Comparison of ENCODE assay signal across 8 cellular contexts in the genomic region with DNA sequence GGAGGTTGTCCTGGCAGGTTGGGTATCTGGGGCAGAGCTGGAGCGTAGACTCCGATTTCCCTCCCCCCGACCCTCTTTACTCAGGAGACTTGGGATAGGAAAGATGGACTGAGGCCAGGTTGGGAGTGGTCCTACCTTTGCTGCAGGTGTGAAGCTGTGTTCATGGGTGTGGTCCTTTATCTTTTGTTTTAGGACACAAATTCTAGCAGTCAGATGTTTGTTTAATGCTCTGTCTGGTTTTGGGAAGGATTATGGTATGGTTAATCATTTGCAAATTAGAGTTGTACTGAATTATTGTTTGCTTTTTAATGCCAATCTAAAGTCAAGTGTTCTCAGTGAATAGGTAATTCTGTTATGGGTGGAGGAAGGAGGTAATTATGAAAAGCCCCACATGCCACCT. TPM values are rescaled to one million over a fixed set of nuclear protein-coding genes. Genes with fewer than 3 reads are reported as not detected.
DNase-seq lines count a peak whose midpoint lies in the region; ATAC-seq and TF ChIP-seq lines count a peak whose summit lies in the region.

No MANE protein-coding gene starts in this region.

- peak overlapping the region; percentile 38 for H3K4me3 Mint-ChIP-seq in activated naive CD8-positive, alpha-beta T cell treated with anti-CD3 and anti-CD28 coated beads, Interleukin-2, amount 50 U/mL, for 24 hours
- peak overlapping the region in 9 of 10 donors; percentile 2 to 68 (median 54) for H3K4me3 Mint-ChIP-seq in naive thymus-derived CD8-positive, alpha-beta T cell

- TF ChIP-seq CTCF in WERI-Rb-1 (IDR thresholded peaks at IDR 0.05; ENCODE audit: low read depth, low read length): no peak

- H3K27me3 Mint-ChIP-seq in activated naive CD8-positive, alpha-beta T cell treated with anti-CD3 and anti-CD28 coated beads, Interleukin-2, amount 50 U/mL, for 24 hours: no peaks in the 10 kb centered on the region
- H3K27me3 Mint-ChIP-seq in naive thymus-derived CD8-positive, alpha-beta T cell: no peaks in the 10 kb centered on the region

- H3K9me3 Mint-ChIP-seq in activated naive CD8-positive, alpha-beta T cell treated with anti-CD3 and anti-CD28 coated beads, Interleukin-2, amount 50 U/mL, for 24 hours: no peaks in the 10 kb centered on the region
- no peaks in the 10 kb centered on the region for H3K9me3 Mint-ChIP-seq in naive thymus-derived CD8-positive, alpha-beta T cell

- H3K27ac Mint-ChIP-seq in activated naive CD8-positive, alpha-beta T cell treated with anti-CD3 and anti-CD28 coated beads, Interleukin-2, amount 50 U/mL, for 24 hours: peak overlapping the region; percentile 61
- peak overlapping the region in 3 of 10 donors; percentile 46 to 71 (median 56) for H3K27ac Mint-ChIP-seq in naive thymus-derived CD8-positive, alpha-beta T cell

- POLR2A ChIA-PET in naive thymus-derived CD8-positive, alpha-beta T cell (lab: Charles Lee): interaction anchor here (0.9 kb wide), 1 partner anchor 99 kb away, joined by 4 read pairs; no protein-coding TSS in a partner anchor

- H3K27ac ChIP-seq in WERI-Rb-1: no peak overlapping the region

- H3K36me3 ChIP-seq in WERI-Rb-1: peaks cover 9% of the 10 kb centered on the region

- ATAC-seq in activated naive CD8-positive, alpha-beta T cell treated with anti-CD3 and anti-CD28 coated beads, Interleukin-2, amount 50 U/mL, for 24 hours: no peak
- ATAC-seq in naive thymus-derived CD8-positive, alpha-beta T cell: no peak

- peaks cover 80% of the 10 kb centered on the region for H3K4me1 Mint-ChIP-seq in activated naive CD8-positive, alpha-beta T cell treated with anti-CD3 and anti-CD28 coated beads, Interleukin-2, amount 50 U/mL, for 24 hours
- H3K4me1 Mint-ChIP-seq in naive thymus-derived CD8-positive, alpha-beta T cell: peaks cover 53 to 92% (median 79%) of the 10 kb centered on the region in 4 donors

- no peak overlapping the region for H3K4me3 ChIP-seq in WERI-Rb-1 (ENCODE audit: low read depth, low read length)

- H3K36me3 Mint-ChIP-seq in activated naive CD8-positive, alpha-beta T cell treated with anti-CD3 and anti-CD28 coated beads, Interleukin-2, amount 50 U/mL, for 24 hours (ENCODE audit: low read depth): peaks cover 25% of the 10 kb centered on the region
- peaks cover 0 to 25% (median 4%) of the 10 kb centered on the region in 3 donors for H3K36me3 Mint-ChIP-seq in naive thymus-derived CD8-positive, alpha-beta T cell

- H3K27me3 ChIP-seq in WERI-Rb-1 (ENCODE audit: insufficient read depth, low read depth, severe bottlenecking): no peaks in the 10 kb centered on the region

- DNase-seq in NCI-H1417 (lab: John Stamatoyannopoulos, UW): peak in 2 of 3 experiments; percentile 5 to 55
- DNase-seq in NCI-H1417 treated with DMSO at 0.1 percent for 48 hours (lab: John Stamatoyannopoulos, UW): no peak
- peak; percentile 28 for DNase-seq in NCI-H1105 (lab: John Stamatoyannopoulos, UW)
- no peak for DNase-seq in activated naive CD8-positive, alpha-beta T cell treated with anti-CD3 and anti-CD28 coated beads, Interleukin-2, amount 50 U/mL, for 24 hours
- no peak for DNase-seq in naive thymus-derived CD8-positive, alpha-beta T cell
- DNase-seq in stimulated activated naive CD4-positive, alpha-beta T cell treated with Interleukin-2 at 50 U/mL for 16 hours (lab: John Stamatoyannopoulos, UW): no peak
- DNase-seq in inferior parietal cortex (ENCODE audit: extremely low spot score): no peak
- no peak for DNase-seq in WERI-Rb-1

- no peaks in the 10 kb centered on the region for H3K9me3 ChIP-seq in WERI-Rb-1 (ENCODE audit: severe bottlenecking)

RNA-seq across cellular contexts. Expression of a gene that starts 14.1 kb away (rescaled TPM):
- 10 to 100 TPM; 49.7 to 54.6 TPM for total RNA-seq in naive thymus-derived CD8-positive, alpha-beta T cell
- 10 to 100 TPM; 49.3 to 59.7 (median 55.7) TPM for polyA plus RNA-seq in naive thymus-derived CD8-positive, alpha-beta T cell

RNA-seq across cellular contexts. Expression of a gene that starts 16.0 kb away (rescaled TPM):
- 10 to 100 TPM; 82.2 to 85.4 TPM for total RNA-seq in naive thymus-derived CD8-positive, alpha-beta T cell
- 10 to 100 TPM in 1 of 3 donors, 1 to 10 TPM in 2; 7.8 to 10.7 (median 10.0) TPM for polyA plus RNA-seq in naive thymus-derived CD8-positive, alpha-beta T cell

Comparison
In these comparisons a context has a peak if more than half of its experiments do, and no peak if none do; other contexts are left out.
1. DNase-seq: peak in NCI-H1417 (2 of 3) and NCI-H1105 (single experiment); none in NCI-H1417 treated with DMSO at 0.1 percent for 48 hours (single experiment), activated naive CD8-positive, alpha-beta T cell treated with anti-CD3 and anti-CD28 coated beads, Interleukin-2, amount 50 U/mL, for 24 hours (single experiment), naive thymus-derived CD8-positive, alpha-beta T cell (0 of 10), stimulated activated naive CD4-positive, alpha-beta T cell treated with Interleukin-2 at 50 U/mL for 16 hours (single experiment), inferior parietal cortex (single experiment) and WERI-Rb-1 (single experiment).